In genomic region chr4:184884863-184885262, GRCh38 we compare ENCODE assay signal across 1 cellular context.
TF ChIP-seq lines count a peak whose summit lies in the region.

No MANE protein-coding gene starts in this region.

TF ChIP-seq in liver, 16 proteins besides CTCF, POLR2A, EP300 and RAD21 (continued from another document):
- TF ChIP-seq ZBTB33 (IDR thresholded peaks at IDR 0.05), result no peak
- TF ChIP-seq RXRA (IDR thresholded peaks at IDR 0.05), result peak; percentile 89 to 94
- peak; percentile 38 for TF ChIP-seq YY1 (IDR thresholded peaks at IDR 0.05)
